Comparison of ENCODE assay signal across 19 cellular contexts in genomic region chr6:44580901-44581300, GRCh38.
DNase-seq lines count a peak whose midpoint lies in the region; ATAC-seq, FAIRE-seq and TF ChIP-seq lines count a peak whose summit lies in the region.
"Had no signal": no experiment of that assay in that cellular context is flagged by ENCODE, and none has a peak within 500 bp of the region (broad histone marks: within the 10 kb centered on the region; RNA-seq: fewer than 3 reads in every experiment).

No MANE protein-coding gene starts in this region.

- H2AK5ac ChIP-seq in trophoblast cell (ENCODE audit: low read length): no peak overlapping the region

- no TSS peak for BruUV-seq in HepG2 (replicated peaks; lab: Mats Ljungman, UMichigan)

- H3K4me3 Mint-ChIP-seq in activated CD8-positive, alpha-beta memory T cell treated with anti-CD3 and anti-CD28 coated beads, Interleukin-2, amount 10 ng/mL, durations not matched to agents 7 days and 5 days: no peak overlapping the region
- H3K4me3 Mint-ChIP-seq: mesothelial cell of epicardium had no signal

- CTCF ChIA-PET in activated CD8-positive, alpha-beta memory T cell treated with anti-CD3 and anti-CD28 coated beads, Interleukin-2, amount 10 ng/mL, durations not matched to agents 7 days and 5 days (lab: Charles Lee): interaction anchor here (1.0 kb wide), 1 partner anchor 105 kb away, joined by 3 read pairs; no protein-coding TSS in a partner anchor
- CTCF ChIA-PET in HepG2 (lab: Yijun Ruan, JAX; ENCODE audit: low intra/inter-chr PET ratio, low total read pairs): no interaction called here

- FAIRE-seq in HepG2 (lab: Jason Lieb, UNC): no peak

- no peak for TF ChIP-seq CTCF in foreskin fibroblast (IDR thresholded peaks at IDR 0.05; ENCODE audit: low read depth, low read length)
- TF ChIP-seq CTCF in HepG2 (CRISPR knock-in tag; IDR thresholded peaks at IDR 0.05): no peak

- H3K23ac ChIP-seq in trophoblast cell (ENCODE audit: low read length): no peak overlapping the region

- H3K18ac ChIP-seq in trophoblast cell (ENCODE audit: low read length): no peak overlapping the region

- DNase-seq in activated CD8-positive, alpha-beta memory T cell treated with anti-CD3 and anti-CD28 coated beads, Interleukin-2, amount 10 ng/mL, durations not matched to agents 7 days and 5 days: peak; percentile 19
- DNase-seq in activated CD8-positive, alpha-beta memory T cell treated with anti-CD3 and anti-CD28 coated beads, Interleukin-2, amount 50 U/mL, for 4 hours: no peak
- DNase-seq in amniotic epithelial cell (ENCODE audit: low read depth): peak; percentile 68
- DNase-seq in foreskin fibroblast: peak; percentile 38 to 73
- DNase-seq in HepG2 (ENCODE audit: low spot score): no peak
- no peak for DNase-seq in trophoblast cell
- DNase-seq: activated gamma-delta T cell treated with Interleukin-2 at 50 U/mL for 16 hours; COR-L47; effector CD8-positive, alpha-beta T cell; GF-D8; Kasumi-1; NCI-H1436; NCI-H510A had no signal

- H3K9me3 ChIP-seq in HepG2 (ENCODE audit: low read length) (no peaks in the 10 kb centered on the region), trophoblast cell (ENCODE audit: insufficient read depth, low read depth, low read length) (no peaks in the 10 kb centered on the region)

- H2BK5ac ChIP-seq in trophoblast cell (ENCODE audit: low read depth, low read length, poor library complexity): no peak overlapping the region

- peaks cover 24% of the 10 kb centered on the region for H3K27me3 Mint-ChIP-seq in activated CD8-positive, alpha-beta memory T cell treated with anti-CD3 and anti-CD28 coated beads, Interleukin-2, amount 10 ng/mL, durations not matched to agents 7 days and 5 days

- no peaks in the 10 kb centered on the region for H3K79me1 ChIP-seq in trophoblast cell (ENCODE audit: low read length)

- no peaks in the 10 kb centered on the region for H4K20me1 ChIP-seq in HepG2 (ENCODE audit: insufficient read depth, low read length)

- no peak overlapping the region for H4K91ac ChIP-seq in trophoblast cell (ENCODE audit: low read depth, low read length)

- H3K4me3 ChIP-seq in foreskin fibroblast (ENCODE audit: low read depth in 1 of 2, low read length in 2 of 2) (no peak overlapping the region), HepG2 (replicated peaks in 1 of 3; ENCODE audit: insufficient read depth in 1 of 3, low read depth in 2 of 3, low read length in 3 of 3) (no peak overlapping the region), trophoblast cell (ENCODE audit: low read depth, low read length) (no peak overlapping the region)
- H3K4me3 ChIP-seq: breast epithelium had no signal

- no peak overlapping the region for H3K27ac Mint-ChIP-seq in activated CD8-positive, alpha-beta memory T cell treated with anti-CD3 and anti-CD28 coated beads, Interleukin-2, amount 10 ng/mL, durations not matched to agents 7 days and 5 days
- H3K27ac Mint-ChIP-seq: mesothelial cell of epicardium had no signal

- no peaks in the 10 kb centered on the region for H3K4me1 Mint-ChIP-seq in activated CD8-positive, alpha-beta memory T cell treated with anti-CD3 and anti-CD28 coated beads, Interleukin-2, amount 10 ng/mL, durations not matched to agents 7 days and 5 days

- H3K36me3 ChIP-seq in HepG2 (replicated peaks in 1 of 2; ENCODE audit: control insufficient read depth in 1 of 2, insufficient read depth in 2 of 2, low read length in 2 of 2) (no peaks in the 10 kb centered on the region), trophoblast cell (ENCODE audit: control insufficient read depth in 1 of 2, insufficient read depth in 2 of 2, low read length in 2 of 2) (no peaks in the 10 kb centered on the region)
- H3K36me3 ChIP-seq: breast epithelium had no signal

- no peak overlapping the region for H3K14ac ChIP-seq in trophoblast cell (ENCODE audit: low read length)

- WGBS in HepG2 (ENCODE audit: low lambda C conversion rate): 41% methylated on average over 5 of the region's 5 CpGs
- no CpG with 5 or more reads among the region's 5 CpGs for WGBS in trophoblast cell (ENCODE audit: extremely low coverage, insufficient coverage, insufficient read length)

- TF ChIP-seq RAD21 in HepG2 (CRISPR knock-in tag; IDR thresholded peaks at IDR 0.05): no peak

- H3K4me1 ChIP-seq in HepG2 (ENCODE audit: insufficient read depth, low read length): no peaks in the 10 kb centered on the region
- no peaks in the 10 kb centered on the region for H3K4me1 ChIP-seq in trophoblast cell (ENCODE audit: control insufficient read depth in 1 of 2, insufficient read depth in 2 of 2, low read length in 2 of 2)
- H3K4me1 ChIP-seq: breast epithelium had no signal

- H3K36me3 Mint-ChIP-seq in activated CD8-positive, alpha-beta memory T cell treated with anti-CD3 and anti-CD28 coated beads, Interleukin-2, amount 10 ng/mL, durations not matched to agents 7 days and 5 days: no peaks in the 10 kb centered on the region

- H3K9ac ChIP-seq in HepG2 (ENCODE audit: insufficient read depth, low read depth, low read length) (no peak overlapping the region), trophoblast cell (ENCODE audit: low read length) (no peak overlapping the region)

- H3K4ac ChIP-seq in trophoblast cell (ENCODE audit: low read depth, low read length): no peak overlapping the region

- peaks cover 6% of the 10 kb centered on the region for H3K9me3 Mint-ChIP-seq in activated CD8-positive, alpha-beta memory T cell treated with anti-CD3 and anti-CD28 coated beads, Interleukin-2, amount 10 ng/mL, durations not matched to agents 7 days and 5 days (ENCODE audit: low read depth)

- in situ Hi-C loops in HepG2 (cut with HindIII; ENCODE audit: extremely low pct_ligation_motif_present, low pct_unique_long_range_greater_than_20kb): no loop called here

- H3K27ac ChIP-seq in HepG2 (ENCODE audit: extremely low read length, insufficient read depth, low read length) (no peak overlapping the region), trophoblast cell (ENCODE audit: low read depth, low read length) (no peak overlapping the region)
- H3K27ac ChIP-seq: 22Rv1, breast epithelium, HL-60 had no signal

- no peak overlapping the region for H2BK12ac ChIP-seq in trophoblast cell (ENCODE audit: low read length)

- POLR2A ChIA-PET in HepG2 (lab: Yijun Ruan, JAX): no interaction called here

- H2AFZ ChIP-seq in HepG2 (ENCODE audit: low read length) (no peak overlapping the region), trophoblast cell (ENCODE audit: insufficient read depth, low read length, poor library complexity) (no peak overlapping the region)

- H3K27me3 ChIP-seq in HepG2 (ENCODE audit: control insufficient read depth in 1 of 2, insufficient read depth in 2 of 2, low read length in 2 of 2): no peaks in the 10 kb centered on the region; a peak in 1 of 5 replicates
- no peaks in the 10 kb centered on the region for H3K27me3 ChIP-seq in trophoblast cell (ENCODE audit: insufficient read depth, low read length)
- H3K27me3 ChIP-seq: breast epithelium had no signal

- H3K4me2 ChIP-seq in HepG2 (ENCODE audit: low read depth, low read length) (no peak overlapping the region), trophoblast cell (ENCODE audit: low read length) (no peak overlapping the region)

- TF ChIP-seq EP300 in HepG2 (IDR thresholded peaks at IDR 0.05; ENCODE audit: low read depth in 2 of 2, low read length in 2 of 2) (no peak), HepG2 (CRISPR knock-in tag; IDR thresholded peaks at IDR 0.05; ENCODE audit: borderline replicate concordance) (no peak)

- no peak overlapping the region for H4K12ac ChIP-seq in trophoblast cell (ENCODE audit: low read depth, low read length)

- H4K8ac ChIP-seq in trophoblast cell (ENCODE audit: low read depth, low read length): no peak overlapping the region

- H2BK120ac ChIP-seq in trophoblast cell (ENCODE audit: insufficient read depth, low read length, poor library complexity): no peak overlapping the region

- TF ChIP-seq POLR2A in HepG2 (IDR thresholded peaks at IDR 0.05; ENCODE audit: insufficient read depth in 1 of 2, low read depth in 2 of 2, low read length in 2 of 2): no peak

- no peaks in the 10 kb centered on the region for H3K79me2 ChIP-seq in HepG2 (ENCODE audit: insufficient read depth, low read length)
- no peaks in the 10 kb centered on the region for H3K79me2 ChIP-seq in trophoblast cell (ENCODE audit: control insufficient read depth, insufficient read depth, low read length, poor library complexity)

- intact Hi-C loops in HepG2 (cut with micrococcal nuclease; ENCODE audit: unreplicated experiment): no loop called here

- ATAC-seq in activated CD8-positive, alpha-beta memory T cell treated with anti-CD3 and anti-CD28 coated beads, Interleukin-2, amount 10 ng/mL, durations not matched to agents 7 days and 5 days: no peak
- no peak for ATAC-seq in HepG2
- no peak for ATAC-seq in GM18858 (IDR thresholded peaks at IDR 0.05; ENCODE audit: unreplicated experiment)
- no peak for ATAC-seq in HG03108 (IDR thresholded peaks at IDR 0.05; ENCODE audit: unreplicated experiment)

TF ChIP-seq in HepG2, 621 proteins besides CTCF, POLR2A, EP300 and RAD21 (continues in another document):
- TF ChIP-seq ZNF883 (CRISPR knock-in tag; IDR thresholded peaks at IDR 0.05; ENCODE audit: not compliant biosample characterization) (no peak), ATF7 (IDR thresholded peaks at IDR 0.05) (no peak), ATF7 (CRISPR knock-in tag; IDR thresholded peaks at IDR 0.05) (no peak), ZBTB25 (CRISPR knock-in tag; IDR thresholded peaks at IDR 0.05) (no peak), NR2C2 (CRISPR knock-in tag; IDR thresholded peaks at IDR 0.05; ENCODE audit: borderline replicate concordance) (no peak), ZNF496 (CRISPR knock-in tag; IDR thresholded peaks at IDR 0.05; ENCODE audit: insufficient replicate concordance) (no peak)
- TF ChIP-seq, protein P1, sequence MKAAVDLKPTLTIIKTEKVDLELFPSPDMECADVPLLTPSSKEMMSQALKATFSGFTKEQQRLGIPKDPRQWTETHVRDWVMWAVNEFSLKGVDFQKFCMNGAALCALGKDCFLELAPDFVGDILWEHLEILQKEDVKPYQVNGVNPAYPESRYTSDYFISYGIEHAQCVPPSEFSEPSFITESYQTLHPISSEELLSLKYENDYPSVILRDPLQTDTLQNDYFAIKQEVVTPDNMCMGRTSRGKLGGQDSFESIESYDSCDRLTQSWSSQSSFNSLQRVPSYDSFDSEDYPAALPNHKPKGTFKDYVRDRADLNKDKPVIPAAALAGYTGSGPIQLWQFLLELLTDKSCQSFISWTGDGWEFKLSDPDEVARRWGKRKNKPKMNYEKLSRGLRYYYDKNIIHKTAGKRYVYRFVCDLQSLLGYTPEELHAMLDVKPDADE (CRISPR knock-in tag; IDR thresholded peaks at IDR 0.05): no peak

Comparison
In these comparisons a context has a peak if more than half of its experiments do, and no peak if none do; other contexts are left out.
1. DNase-seq: peak in activated CD8-positive, alpha-beta memory T cell treated with anti-CD3 and anti-CD28 coated beads, Interleukin-2, amount 10 ng/mL, durations not matched to agents 7 days and 5 days (single experiment), amniotic epithelial cell (single experiment) and foreskin fibroblast (2 of 2); none in activated CD8-positive, alpha-beta memory T cell treated with anti-CD3 and anti-CD28 coated beads, Interleukin-2, amount 50 U/mL, for 4 hours (single experiment), HepG2 (single experiment) and trophoblast cell (0 of 2).